28 cellular contexts compared by ENCODE assay signal in the genomic region with DNA sequence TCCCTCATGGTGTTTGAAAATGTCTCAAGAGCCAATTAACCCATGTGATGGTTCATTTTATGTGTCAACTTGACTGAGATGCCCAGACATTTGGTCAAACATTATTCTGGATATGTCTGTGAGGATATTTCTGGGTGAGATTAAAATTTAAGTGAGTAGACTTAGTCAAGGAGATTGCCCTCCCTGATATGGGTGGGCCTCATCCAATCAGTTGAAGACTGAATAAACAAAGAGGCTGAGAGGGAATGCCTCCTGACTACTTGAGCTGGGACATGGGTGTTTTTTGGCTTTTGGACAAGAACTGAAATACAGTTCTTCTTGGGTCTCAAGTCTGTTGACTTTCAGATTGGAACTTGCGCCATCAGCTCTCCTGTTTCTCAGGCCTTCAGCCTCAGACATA.
"Had no signal": no experiment of that assay in that cellular context is flagged by ENCODE, and none has a peak within 500 bp of the region (broad histone marks: within the 10 kb centered on the region; RNA-seq: fewer than 3 reads in every experiment).

No MANE protein-coding gene starts in this region.

- H3K27ac ChIP-seq: colonic mucosa, coronary artery, dorsolateral prefrontal cortex, epithelial cell of prostate, esophagus muscularis mucosa, esophagus squamous epithelium, foreskin keratinocyte, gastrocnemius medialis, gastroesophageal sphincter, heart left ventricle, heart right ventricle had no signal

- H3K36me3 ChIP-seq: colonic mucosa, esophagus muscularis mucosa, esophagus squamous epithelium, gastrocnemius medialis, gastroesophageal sphincter, heart left ventricle, heart right ventricle had no signal

- H3K4me1 ChIP-seq: colonic mucosa, esophagus muscularis mucosa, esophagus squamous epithelium, gastroesophageal sphincter, heart left ventricle, heart right ventricle had no signal

- FAIRE-seq: colon, endometrium, endothelial cell of umbilical vein, frontal cortex had no signal

- H3K27me3 ChIP-seq: colonic mucosa, dorsolateral prefrontal cortex, esophagus muscularis mucosa, foreskin keratinocyte, gastrocnemius medialis, gastroesophageal sphincter, heart left ventricle had no signal

- H3K9me3 ChIP-seq: colonic mucosa, esophagus muscularis mucosa, esophagus squamous epithelium, gastrocnemius medialis, gastroesophageal sphincter, heart left ventricle, heart right ventricle had no signal

- ATAC-seq: effector memory CD8-positive, alpha-beta T cell; esophagus mucosa; gastrocnemius medialis; gastroesophageal sphincter; heart left ventricle; heart right ventricle had no signal

- DNase-seq: colonic mucosa; cortex of kidney; dermis blood vessel endothelial cell; dorsolateral prefrontal cortex; effector CD4-positive, alpha-beta T cell; effector CD8-positive, alpha-beta T cell; effector memory CD4-positive, alpha-beta T cell; effector memory CD8-positive, alpha-beta T cell; endodermal cell; erythroblast; esophagus squamous epithelium; foreskin fibroblast; foreskin melanocyte; gastrocnemius medialis; glutamatergic neuron; head of caudate nucleus; heart left ventricle; heart right ventricle had no signal

- H3K4me3 ChIP-seq: colonic mucosa, coronary artery, dorsolateral prefrontal cortex, esophagus muscularis mucosa, esophagus squamous epithelium, gastrocnemius medialis, gastroesophageal sphincter, heart left ventricle, heart right ventricle had no signal
